12 cellular contexts compared by ENCODE assay signal in genomic region chr3:50161320-50161719, GRCh38. TPM values are rescaled to one million over a fixed set of nuclear protein-coding genes. Genes with fewer than 3 reads are reported as not detected.
DNase-seq lines count a peak whose midpoint lies in the region; ATAC-seq, FAIRE-seq and TF ChIP-seq lines count a peak whose summit lies in the region.
"Had no signal": no experiment of that assay in that cellular context is flagged by ENCODE, and none has a peak within 500 bp of the region (broad histone marks: within the 10 kb centered on the region; RNA-seq: fewer than 3 reads in every experiment).

No MANE protein-coding gene starts in this region.

- WGBS in upper lobe of left lung, 2 donors = 54 to 74% methylated on average over 9 to 13 of the region's 13 CpGs

- H3K27me3 ChIP-seq in Panc1 (ENCODE audit: control insufficient read depth, insufficient read depth, low read length) (no peaks in the 10 kb centered on the region), endothelial cell of umbilical vein (ENCODE audit: control insufficient read depth in 2 of 2, insufficient read depth in 2 of 2, low read length in 2 of 2) (no peaks in the 10 kb centered on the region), muscle layer of colon (ENCODE audit: control insufficient read depth in 1 of 2, insufficient read depth in 2 of 2, low read length in 2 of 2) (no peaks in the 10 kb centered on the region), upper lobe of left lung (peaks cover 0 to 4% (median 0%) of the 10 kb centered on the region in 4 donors)
- H3K27me3 ChIP-seq: brain microvascular endothelial cell had no signal

- dilution Hi-C loops in endothelial cell of umbilical vein (cut with MboI; ENCODE audit: extremely low pct_ligation_motif_present, low sequenced_read_pairs) = no loop called here

- no peaks in the 10 kb centered on the region for H3K9me1 ChIP-seq in endothelial cell of umbilical vein (replicated peaks; ENCODE audit: control insufficient read depth, extremely low read depth, insufficient read depth, low read length)

- H3K4me3 Mint-ChIP-seq in activated T-helper 17 cell treated with anti-CD3 and anti-CD28 coated beads, Interleukin-2, amount 50 U/mL, for 72 hours = no peak overlapping the region

- BruUV-seq in Panc1 (replicated peaks; lab: Mats Ljungman, UMichigan) (no TSS peak), endothelial cell of umbilical vein (replicated peaks; lab: Mats Ljungman, UMichigan) (no TSS peak)

- no peak overlapping the region for H3K4me3 ChIP-seq in Panc1 (ENCODE audit: low read depth in 2 of 2, low read length in 2 of 2)
- no peak overlapping the region for H3K4me3 ChIP-seq in endothelial cell of umbilical vein (replicated peaks in 1 of 3; ENCODE audit: insufficient read depth in 1 of 3, low read depth in 1 of 3, low read length in 3 of 3)
- H3K4me3 ChIP-seq in muscle layer of colon (ENCODE audit: low read depth in 1 of 2, low read length in 2 of 2) = peak overlapping the region in 1 of 2 donors; percentile 32
- peak overlapping the region in 1 of 4 donors; percentile 4 for H3K4me3 ChIP-seq in upper lobe of left lung
- H3K4me3 ChIP-seq: SJSA1 had no signal

- intact Hi-C loops in Panc1 (cut with micrococcal nuclease; ENCODE audit: unreplicated experiment) = no loop called here
- intact Hi-C loops in endothelial cell of umbilical vein (cut with micrococcal nuclease) = no loop called here

- H4K20me1 ChIP-seq in endothelial cell of umbilical vein (replicated peaks; ENCODE audit: control insufficient read depth, extremely low read depth, insufficient read depth, low read length) = no peaks in the 10 kb centered on the region

- POLR2A ChIA-PET in Panc1 (lab: Charles Lee) = no interaction called here
- POLR2A ChIA-PET in endothelial cell of umbilical vein (lab: Charles Lee) = no interaction called here

- H3K36me3 Mint-ChIP-seq in activated T-helper 17 cell treated with anti-CD3 and anti-CD28 coated beads, Interleukin-2, amount 50 U/mL, for 72 hours (ENCODE audit: low read depth) = no peaks in the 10 kb centered on the region

- FAIRE-seq in endothelial cell of umbilical vein (lab: Jason Lieb, UNC) = peak; percentile 35

- TF ChIP-seq CTCF in Panc1 (IDR thresholded peaks at IDR 0.05) (no peak), endothelial cell of umbilical vein (IDR thresholded peaks at IDR 0.05; ENCODE audit: extremely low read depth in 1 of 2, insufficient read depth in 1 of 2, low read depth in 1 of 2, low read length in 2 of 2) (no peak), upper lobe of left lung (IDR thresholded peaks at IDR 0.05) (no peak), GM20000 (IDR thresholded peaks at IDR 0.05; ENCODE audit: extremely low read depth, missing control alignments) (no peak)

- H3K27me3 Mint-ChIP-seq in activated T-helper 17 cell treated with anti-CD3 and anti-CD28 coated beads, Interleukin-2, amount 50 U/mL, for 72 hours = peaks cover 8% of the 10 kb centered on the region

- H3K27ac ChIP-seq in Panc1 (ENCODE audit: low read length) (peak overlapping the region; percentile 96), endothelial cell of umbilical vein (ENCODE audit: insufficient read depth, low read depth, low read length) (peak overlapping the region; percentile 34), muscle layer of colon (ENCODE audit: low read depth, low read length) (peak overlapping the region; percentile 76), upper lobe of left lung (peak overlapping the region; percentile 74 to 95 (median 84))
- H3K27ac ChIP-seq: brain microvascular endothelial cell, SJSA1 had no signal

- H2AFZ ChIP-seq in endothelial cell of umbilical vein (ENCODE audit: low read depth, low read length) = no peak overlapping the region

- no peak overlapping the region for H3K9ac ChIP-seq in endothelial cell of umbilical vein (replicated peaks; ENCODE audit: extremely low read depth, insufficient read depth, low read length)
- H3K9ac ChIP-seq in muscle layer of colon (ENCODE audit: low read length) = peak overlapping the region; percentile 1

- no peak overlapping the region for H3K27ac Mint-ChIP-seq in activated T-helper 17 cell treated with anti-CD3 and anti-CD28 coated beads, Interleukin-2, amount 50 U/mL, for 72 hours

- in situ Hi-C loops in Panc1 (cut with HindIII; ENCODE audit: low pct_unique_long_range_greater_than_20kb, low sequenced_read_pairs) = no loop called here

- H3K9me3 ChIP-seq in Panc1 (ENCODE audit: control insufficient read depth, insufficient read depth, low read depth, low read length) = no peaks in the 10 kb centered on the region
- no peaks in the 10 kb centered on the region for H3K9me3 ChIP-seq in endothelial cell of umbilical vein (replicated peaks; ENCODE audit: control insufficient read depth, insufficient read depth, low read length)
- no peaks in the 10 kb centered on the region for H3K9me3 ChIP-seq in muscle layer of colon (ENCODE audit: low read length)
- no peaks in the 10 kb centered on the region for H3K9me3 ChIP-seq in upper lobe of left lung
- H3K9me3 ChIP-seq: SJSA1 had no signal

- CTCF ChIA-PET in Panc1 (lab: Charles Lee) = no interaction called here
- CTCF ChIA-PET in endothelial cell of umbilical vein (lab: Charles Lee) = interaction anchor here (0.8 to 1.4 kb wide), 3 partner anchors 11 to 30 kb away, joined by 3 read pairs; partner anchors contain the start of gene GNAT1

- no peaks in the 10 kb centered on the region for H3K9me3 Mint-ChIP-seq in activated T-helper 17 cell treated with anti-CD3 and anti-CD28 coated beads, Interleukin-2, amount 50 U/mL, for 72 hours

- ATAC-seq in Panc1 (no peak), upper lobe of left lung (ENCODE audit: low FRiP score in 2 of 2) (no peak)
- no peak for ATAC-seq in activated T-helper 17 cell treated with anti-CD3 and anti-CD28 coated beads, Interleukin-2, amount 50 U/mL, for 72 hours (replicated peaks)

- peaks cover 65% of the 10 kb centered on the region for H3K79me2 ChIP-seq in endothelial cell of umbilical vein (ENCODE audit: control insufficient read depth, insufficient read depth, low read length)

- no peaks in the 10 kb centered on the region for H3K4me1 Mint-ChIP-seq in activated T-helper 17 cell treated with anti-CD3 and anti-CD28 coated beads, Interleukin-2, amount 50 U/mL, for 72 hours

- H3K36me3 ChIP-seq in Panc1 (ENCODE audit: control insufficient read depth, insufficient read depth, low read length) = no peaks in the 10 kb centered on the region
- peaks cover 0 to 9% of the 10 kb centered on the region in 2 experiments for H3K36me3 ChIP-seq in endothelial cell of umbilical vein (ENCODE audit: control insufficient read depth in 2 of 2, extremely low read depth in 1 of 2, insufficient read depth in 2 of 2, low read length in 2 of 2)
- H3K36me3 ChIP-seq in muscle layer of colon (ENCODE audit: insufficient read depth, low read length) = no peaks in the 10 kb centered on the region
- H3K36me3 ChIP-seq in upper lobe of left lung = no peaks in the 10 kb centered on the region
- H3K36me3 ChIP-seq: brain microvascular endothelial cell, SJSA1 had no signal

- TF ChIP-seq EP300 in upper lobe of left lung (IDR thresholded peaks at IDR 0.05) = no peak

- H3K4me1 ChIP-seq in Panc1 (ENCODE audit: control insufficient read depth, insufficient read depth, low read length) = peaks cover 90% of the 10 kb centered on the region
- H3K4me1 ChIP-seq in endothelial cell of umbilical vein (ENCODE audit: control insufficient read depth, extremely low read depth, insufficient read depth, low read length) = peaks cover 98% of the 10 kb centered on the region
- peaks cover 100% of the 10 kb centered on the region for H3K4me1 ChIP-seq in muscle layer of colon (ENCODE audit: insufficient read depth, low read length)
- H3K4me1 ChIP-seq in upper lobe of left lung = peaks cover 69 to 96% (median 87%) of the 10 kb centered on the region in 4 donors
- H3K4me1 ChIP-seq: SJSA1 had no signal

- no peak for TF ChIP-seq POLR2A in endothelial cell of umbilical vein (IDR thresholded peaks at IDR 0.05; ENCODE audit: low read depth, low read length)
- no peak for TF ChIP-seq POLR2A in upper lobe of left lung (IDR thresholded peaks at IDR 0.05)

- DNase-seq in Panc1 (ENCODE audit: low read depth, low spot score) (no peak), endothelial cell of umbilical vein (ENCODE audit: low read depth, low spot score) (no peak), upper lobe of left lung (no peak), DMS79 treated with DMSO at 0.1 percent for 48 hours (lab: John Stamatoyannopoulos, UW) (no peak), GM20000 (ENCODE audit: low spot score) (no peak)
- DNase-seq: activated gamma-delta T cell, brain microvascular endothelial cell, hippocampal formation, posterior cingulate gyrus had no signal

- H3K4me2 ChIP-seq in endothelial cell of umbilical vein (ENCODE audit: insufficient read depth, low read length) = peak overlapping the region; percentile 11

RNA-seq across cellular contexts. Expression of gene SEMA3F, which starts 6.2 kb away (rescaled TPM):
- total RNA-seq in Panc1 (2021; ENCODE audit: unreplicated experiment) = 69.6 TPM
- 104 TPM for polyA plus RNA-seq in Panc1 (2012; ENCODE audit: insufficient read length)
- 99.1 and 143 TPM in 2 replicates for total RNA-seq in endothelial cell of umbilical vein
- polyA plus RNA-seq in endothelial cell of umbilical vein = 64.8 and 65.8 TPM in 2 replicates
- 52.6 and 61.9 TPM in 2 replicates for polyA plus RNA-seq in endothelial cell of umbilical vein (2011; cell fraction: cytosol; rRNA removed)
- polyA plus RNA-seq in endothelial cell of umbilical vein (2011; cell fraction: nucleus; rRNA removed) = 74.4 and 75.9 TPM in 2 replicates
- polyA plus RNA-seq in endothelial cell of umbilical vein (2012) = 91.4 and 101 TPM in 2 replicates
- 84.2 and 86.5 TPM in 2 replicates for polyA minus RNA-seq in endothelial cell of umbilical vein
- polyA minus RNA-seq in endothelial cell of umbilical vein (2011; cell fraction: cytosol; rRNA and poly(A)+ RNA removed) = 32.9 TPM
- 35.4 and 43.0 TPM in 2 replicates for polyA minus RNA-seq in endothelial cell of umbilical vein (2011; cell fraction: nucleus; rRNA and poly(A)+ RNA removed)
- total RNA-seq in upper lobe of left lung = 10 to 100 TPM in 5 of 6 donors, 1 to 10 TPM in 1; 4.2 to 76.0 (median 27.5) TPM
- 1 to 10 TPM in 1 of 2 donors, not detected in 1; 1.5 TPM for total RNA-seq in activated T-helper 17 cell treated with anti-CD3 and anti-CD28 coated beads, Interleukin-2, amount 50 U/mL, for 72 hours

RNA-seq across cellular contexts. Expression of gene GNAT1, which starts 30.1 kb away (rescaled TPM):
- total RNA-seq in Panc1 (2021; ENCODE audit: unreplicated experiment) = not detected
- polyA plus RNA-seq in Panc1 (2012; ENCODE audit: insufficient read length) = not detected
- total RNA-seq in endothelial cell of umbilical vein = 0.77 and 0.78 TPM in 2 replicates
- polyA plus RNA-seq in endothelial cell of umbilical vein = 0.05 TPM in 1 of 2 replicates, not detected in the other
- polyA plus RNA-seq in endothelial cell of umbilical vein (2011; cell fraction: cytosol; rRNA removed) = 0.03 TPM in 1 of 2 replicates, not detected in the other
- polyA plus RNA-seq in endothelial cell of umbilical vein (2011; cell fraction: nucleus; rRNA removed) = 0.40 and 0.55 TPM in 2 replicates
- 0.16 TPM in 1 of 2 replicates, not detected in the other for polyA plus RNA-seq in endothelial cell of umbilical vein (2012)
- not detected in 2 replicates for polyA minus RNA-seq in endothelial cell of umbilical vein
- polyA minus RNA-seq in endothelial cell of umbilical vein (2011; cell fraction: cytosol; rRNA and poly(A)+ RNA removed) = not detected
- 0.14 and 0.34 TPM in 2 replicates for polyA minus RNA-seq in endothelial cell of umbilical vein (2011; cell fraction: nucleus; rRNA and poly(A)+ RNA removed)
- under 1 TPM in 2 of 6 donors, not detected in 4; 0.10 to 0.40 TPM for total RNA-seq in upper lobe of left lung
- not detected for total RNA-seq in activated T-helper 17 cell treated with anti-CD3 and anti-CD28 coated beads, Interleukin-2, amount 50 U/mL, for 72 hours
- total RNA-seq: SJSA1 had no signal

RNA-seq across cellular contexts. Expression of gene SLC38A3, which starts 43.8 kb away (rescaled TPM):
- total RNA-seq in Panc1 (2021; ENCODE audit: unreplicated experiment) (6.0 TPM), endothelial cell of umbilical vein (0.60 and 0.65 TPM in 2 replicates), upper lobe of left lung (under 1 TPM in 2 of 6 donors, not detected in 4; 0.15 to 0.17 TPM)
- polyA plus RNA-seq in Panc1 (2012; ENCODE audit: insufficient read length) = 10.6 TPM
- polyA plus RNA-seq in endothelial cell of umbilical vein = 0.94 and 1.1 TPM in 2 replicates
- polyA plus RNA-seq in endothelial cell of umbilical vein (2011; cell fraction: cytosol; rRNA removed) = 0.21 and 0.23 TPM in 2 replicates
- polyA plus RNA-seq in endothelial cell of umbilical vein (2011; cell fraction: nucleus; rRNA removed) = 1.0 and 1.2 TPM in 2 replicates
- polyA plus RNA-seq in endothelial cell of umbilical vein (2012) = 0.24 TPM in 1 of 2 replicates, not detected in the other
- polyA minus RNA-seq in endothelial cell of umbilical vein = not detected in 2 replicates
- polyA minus RNA-seq in endothelial cell of umbilical vein (2011; cell fraction: cytosol; rRNA and poly(A)+ RNA removed) = not detected
- 0.72 and 0.77 TPM in 2 replicates for polyA minus RNA-seq in endothelial cell of umbilical vein (2011; cell fraction: nucleus; rRNA and poly(A)+ RNA removed)
- under 1 TPM in 1 of 2 donors, not detected in 1; 0.71 TPM for total RNA-seq in activated T-helper 17 cell treated with anti-CD3 and anti-CD28 coated beads, Interleukin-2, amount 50 U/mL, for 72 hours
- total RNA-seq: SJSA1 had no signal

Comparison
In these comparisons a context has a peak if more than half of its experiments do, and no peak if none do; other contexts are left out.
1. H3K27ac ChIP-seq: peak in every context shown above with its lines; median percentile 96 in Panc1; 84 in upper lobe of left lung; 76 in muscle layer of colon; 34 in endothelial cell of umbilical vein.